Comparison of ENCODE assay signal across 8 cellular contexts in the genomic region with DNA sequence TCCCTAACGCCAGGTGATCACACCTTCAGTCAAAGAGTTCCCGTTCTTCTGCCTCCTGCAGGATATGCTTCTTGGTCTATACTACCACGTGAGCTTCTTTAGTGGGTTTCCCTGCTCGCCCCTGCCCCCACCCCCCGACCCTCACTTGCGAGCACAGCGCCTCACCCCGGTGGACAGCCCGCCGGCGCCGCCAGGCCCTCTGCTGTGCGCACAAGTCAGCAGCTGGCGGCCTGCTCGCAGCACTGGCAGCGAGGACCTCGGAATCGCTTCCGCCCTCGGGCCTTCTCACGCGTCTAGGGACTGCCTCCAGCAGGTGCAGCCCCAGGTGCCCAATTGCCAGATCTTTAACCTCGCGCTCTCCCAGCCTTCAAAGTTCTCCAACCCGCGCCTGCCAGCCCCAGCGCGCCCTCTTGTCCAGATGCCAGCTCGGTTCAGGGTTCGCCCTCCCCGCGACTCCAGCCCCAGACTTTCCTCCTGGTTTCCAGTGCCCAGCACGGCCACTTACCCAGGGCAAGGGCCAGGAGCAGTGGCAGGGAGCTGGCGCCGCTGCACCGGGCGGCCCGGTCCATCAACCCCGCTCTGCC. TPM values are rescaled to one million over a fixed set of nuclear protein-coding genes. Genes with fewer than 3 reads are reported as not detected.
DNase-seq lines count a peak whose midpoint lies in the region; ATAC-seq lines count a peak whose summit lies in the region.

No MANE protein-coding gene starts in this region.

- no peak overlapping the region for H3K4me3 Mint-ChIP-seq in activated CD4-positive, alpha-beta T cell treated with anti-CD3 and anti-CD28 coated beads, Interleukin-2, amount 10 ng/mL, durations not matched to agents 24 days and 14 days

- no peaks in the 10 kb centered on the region for H3K36me3 Mint-ChIP-seq in activated CD4-positive, alpha-beta T cell treated with anti-CD3 and anti-CD28 coated beads, Interleukin-2, amount 10 ng/mL, durations not matched to agents 24 days and 14 days (ENCODE audit: low read depth)

- peak overlapping the region; percentile 55 for H3K4me3 ChIP-seq in skeletal muscle cell (ENCODE audit: low read depth, low read length)

- H3K4me1 Mint-ChIP-seq in activated CD4-positive, alpha-beta T cell treated with anti-CD3 and anti-CD28 coated beads, Interleukin-2, amount 10 ng/mL, durations not matched to agents 24 days and 14 days: no peaks in the 10 kb centered on the region

- ATAC-seq in GM18519 (IDR thresholded peaks at IDR 0.05; ENCODE audit: low FRiP score, unreplicated experiment): no peak

- no peaks in the 10 kb centered on the region for H3K9me3 Mint-ChIP-seq in activated CD4-positive, alpha-beta T cell treated with anti-CD3 and anti-CD28 coated beads, Interleukin-2, amount 10 ng/mL, durations not matched to agents 24 days and 14 days

- H3K27ac Mint-ChIP-seq in activated CD4-positive, alpha-beta T cell treated with anti-CD3 and anti-CD28 coated beads, Interleukin-2, amount 10 ng/mL, durations not matched to agents 24 days and 14 days: no peak overlapping the region

- intact Hi-C loops in activated CD4-positive, alpha-beta T cell treated with anti-CD3 and anti-CD28 coated beads, Interleukin-2, amount 10 ng/mL, durations not matched to agents 24 days and 14 days (cut with micrococcal nuclease): no loop called here

- peak; percentile 0 for DNase-seq in activated CD4-positive, alpha-beta T cell treated with anti-CD3 and anti-CD28 coated beads, Interleukin-2, amount 50 U/mL, for 1 hour
- no peak for DNase-seq in activated CD4-positive, alpha-beta T cell treated with anti-CD3 and anti-CD28 coated beads, Interleukin-2, amount 10 ng/mL, durations not matched to agents 24 days and 14 days
- DNase-seq in NCI-H146 treated with DMSO at 0.1 percent for 48 hours (lab: John Stamatoyannopoulos, UW; ENCODE audit: unreplicated experiment): peak; percentile 6
- peak; percentile 40 for DNase-seq in iPS DF 19.7 (ENCODE audit: low read depth, low spot score)
- no peak for DNase-seq in skeletal muscle cell (ENCODE audit: low read depth)
- no peak for DNase-seq in midbrain (lab: John Stamatoyannopoulos, UW)

- H3K27me3 Mint-ChIP-seq in activated CD4-positive, alpha-beta T cell treated with anti-CD3 and anti-CD28 coated beads, Interleukin-2, amount 10 ng/mL, durations not matched to agents 24 days and 14 days: peaks cover 42% of the 10 kb centered on the region

- H3K27ac ChIP-seq in angular gyrus (ENCODE audit: low read depth, low read length): peak overlapping the region; percentile 8

RNA-seq across cellular contexts. Expression of a gene that starts 0.5 kb away (rescaled TPM):
- total RNA-seq in activated CD4-positive, alpha-beta T cell treated with anti-CD3 and anti-CD28 coated beads, Interleukin-2, amount 10 ng/mL, durations not matched to agents 24 days and 14 days: not detected in 2 replicates

Comparison
In these comparisons a context has a peak if more than half of its experiments do, and no peak if none do; other contexts are left out.
1. DNase-seq: peak in activated CD4-positive, alpha-beta T cell treated with anti-CD3 and anti-CD28 coated beads, Interleukin-2, amount 50 U/mL, for 1 hour (single experiment), NCI-H146 treated with DMSO at 0.1 percent for 48 hours (single experiment) and iPS DF 19.7 (single experiment); none in activated CD4-positive, alpha-beta T cell treated with anti-CD3 and anti-CD28 coated beads, Interleukin-2, amount 10 ng/mL, durations not matched to agents 24 days and 14 days (single experiment), skeletal muscle cell (single experiment) and midbrain (single experiment).